In the genomic region with DNA sequence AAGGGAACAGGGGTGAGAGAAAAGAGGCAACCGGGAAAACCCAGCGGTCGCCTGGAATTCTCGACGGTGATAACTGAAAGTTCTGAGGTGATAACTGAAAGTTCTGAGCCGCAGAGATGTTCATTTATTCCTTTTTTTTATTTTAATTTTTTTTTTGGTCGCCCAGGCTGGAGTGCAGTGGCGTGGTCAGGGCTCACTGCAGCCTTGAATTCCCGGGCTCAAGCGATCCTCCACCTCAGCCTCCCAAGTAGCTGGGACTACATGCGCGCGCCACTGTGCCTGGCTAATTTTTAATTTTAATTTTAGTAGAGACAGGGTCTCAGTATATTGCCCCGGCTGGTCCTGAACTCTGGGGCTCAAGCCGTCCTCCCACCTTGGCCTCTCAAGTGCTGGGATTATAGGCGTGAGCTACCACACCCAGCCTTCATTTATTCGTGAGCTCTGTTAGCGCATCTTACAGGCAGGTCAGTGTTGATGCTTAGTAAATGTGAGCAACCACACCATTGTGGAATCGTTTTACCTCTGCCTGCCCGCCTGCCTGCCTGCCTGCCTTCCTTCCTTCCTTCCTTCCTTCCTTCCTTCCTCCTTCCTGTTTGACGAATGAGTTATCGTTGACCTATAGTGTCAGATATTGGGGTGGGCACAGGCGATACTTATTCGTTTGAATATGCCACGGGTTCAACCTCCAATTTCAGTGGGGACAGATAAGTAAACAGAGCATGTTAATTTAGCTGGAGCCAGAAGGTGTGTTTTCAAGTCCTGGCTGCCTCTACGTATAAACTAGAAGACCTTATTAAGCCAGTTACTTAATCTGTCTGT, we compare ENCODE assay signal across 8 cellular contexts. TPM values are rescaled to one million over a fixed set of nuclear protein-coding genes. Genes with fewer than 3 reads are reported as not detected.
DNase-seq lines count a peak whose midpoint lies in the region; ATAC-seq lines count a peak whose summit lies in the region.

No MANE protein-coding gene starts in this region.

- peaks cover 15% of the 10 kb centered on the region for H3K36me3 Mint-ChIP-seq in activated CD4-positive, alpha-beta T cell treated with anti-CD3 and anti-CD28 coated beads, Interleukin-2, amount 10 ng/mL, durations not matched to agents 24 days and 14 days (ENCODE audit: low read depth)
- peaks cover 7% of the 10 kb centered on the region for H3K36me3 Mint-ChIP-seq in activated naive CD4-positive, alpha-beta T cell treated with anti-CD3 and anti-CD28 coated beads, Interleukin-2, amount 10 ng/mL, durations not matched to agents 7 days and 5 days

- DNase-seq in activated CD4-positive, alpha-beta T cell treated with anti-CD3 and anti-CD28 coated beads, Interleukin-2, amount 10 ng/mL, durations not matched to agents 24 days and 14 days: peak; percentile 60
- DNase-seq in activated CD4-positive, alpha-beta T cell treated with anti-CD3 and anti-CD28 coated beads, Interleukin-2, amount 50 U/mL, for 1 hour: no peak
- no peak for DNase-seq in activated naive CD4-positive, alpha-beta T cell treated with anti-CD3 and anti-CD28 coated beads, Interleukin-2, amount 10 ng/mL, durations not matched to agents 7 days and 5 days
- peak in 1 of 2 donors; percentile 17 for DNase-seq in stimulated activated naive CD8-positive, alpha-beta T cell treated with anti-CD3 and anti-CD28 coated beads, Interleukin-15, amount 100 ng/mL, for 72 hours
- DNase-seq in hippocampal formation (lab: John Stamatoyannopoulos, UW) (no peak), HuH-7.5 (ENCODE audit: low spot score) (no peak)

- H3K27me3 Mint-ChIP-seq in activated CD4-positive, alpha-beta T cell treated with anti-CD3 and anti-CD28 coated beads, Interleukin-2, amount 10 ng/mL, durations not matched to agents 24 days and 14 days: peaks cover 2% of the 10 kb centered on the region
- peaks cover 8% of the 10 kb centered on the region for H3K27me3 Mint-ChIP-seq in activated naive CD4-positive, alpha-beta T cell treated with anti-CD3 and anti-CD28 coated beads, Interleukin-2, amount 10 ng/mL, durations not matched to agents 7 days and 5 days
- no peaks in the 10 kb centered on the region for H3K27me3 Mint-ChIP-seq in stimulated activated naive CD8-positive, alpha-beta T cell treated with anti-CD3 and anti-CD28 coated beads, Interleukin-15, amount 100 ng/mL, for 72 hours

- peak; percentile 37 for ATAC-seq in HG03442 (IDR thresholded peaks at IDR 0.05; ENCODE audit: unreplicated experiment)
- peak; percentile 60 for ATAC-seq in stimulated activated naive CD8-positive, alpha-beta T cell treated with anti-CD3 and anti-CD28 coated beads, Interleukin-15, amount 100 ng/mL, for 72 hours

- H3K9ac ChIP-seq in iPS-18a (ENCODE audit: low read length): no peak overlapping the region

- H3K9me3 ChIP-seq in iPS-18a (ENCODE audit: control insufficient read depth, low read depth, low read length): no peaks in the 10 kb centered on the region

- intact Hi-C loops in activated CD4-positive, alpha-beta T cell treated with anti-CD3 and anti-CD28 coated beads, Interleukin-2, amount 10 ng/mL, durations not matched to agents 24 days and 14 days (cut with micrococcal nuclease): loop anchor here (1.0 to 5.0 kb wide), 4 partner anchors 124 to 334 kb away; partner anchors contain the start of genes ROCK2 and SLC66A3

- peak overlapping the region; percentile 96 for H3K4me3 Mint-ChIP-seq in activated CD4-positive, alpha-beta T cell treated with anti-CD3 and anti-CD28 coated beads, Interleukin-2, amount 10 ng/mL, durations not matched to agents 24 days and 14 days
- peak overlapping the region; percentile 93 for H3K4me3 Mint-ChIP-seq in activated naive CD4-positive, alpha-beta T cell treated with anti-CD3 and anti-CD28 coated beads, Interleukin-2, amount 10 ng/mL, durations not matched to agents 7 days and 5 days
- H3K4me3 Mint-ChIP-seq in stimulated activated naive CD8-positive, alpha-beta T cell treated with anti-CD3 and anti-CD28 coated beads, Interleukin-15, amount 100 ng/mL, for 72 hours: peak overlapping the region; percentile 91 to 99

- peak overlapping the region; percentile 56 for H3K4me3 ChIP-seq in iPS-18a (ENCODE audit: low read length)

- H3K36me3 ChIP-seq in iPS-18a (ENCODE audit: control insufficient read depth, low read depth, low read length): no peaks in the 10 kb centered on the region

- no peaks in the 10 kb centered on the region for H3K4me1 ChIP-seq in iPS-18a (ENCODE audit: control insufficient read depth, low read depth, low read length)

- H3K27me3 ChIP-seq in iPS-18a (ENCODE audit: control insufficient read depth, insufficient read depth, low read length): peaks cover 16% of the 10 kb centered on the region

- peaks cover 30% of the 10 kb centered on the region for H3K4me1 Mint-ChIP-seq in activated CD4-positive, alpha-beta T cell treated with anti-CD3 and anti-CD28 coated beads, Interleukin-2, amount 10 ng/mL, durations not matched to agents 24 days and 14 days
- H3K4me1 Mint-ChIP-seq in activated naive CD4-positive, alpha-beta T cell treated with anti-CD3 and anti-CD28 coated beads, Interleukin-2, amount 10 ng/mL, durations not matched to agents 7 days and 5 days: peaks cover 37% of the 10 kb centered on the region
- peaks cover 48% of the 10 kb centered on the region for H3K4me1 Mint-ChIP-seq in stimulated activated naive CD8-positive, alpha-beta T cell treated with anti-CD3 and anti-CD28 coated beads, Interleukin-15, amount 100 ng/mL, for 72 hours

- no peaks in the 10 kb centered on the region for H3K9me3 Mint-ChIP-seq in activated CD4-positive, alpha-beta T cell treated with anti-CD3 and anti-CD28 coated beads, Interleukin-2, amount 10 ng/mL, durations not matched to agents 24 days and 14 days
- no peaks in the 10 kb centered on the region for H3K9me3 Mint-ChIP-seq in activated naive CD4-positive, alpha-beta T cell treated with anti-CD3 and anti-CD28 coated beads, Interleukin-2, amount 10 ng/mL, durations not matched to agents 7 days and 5 days
- no peaks in the 10 kb centered on the region for H3K9me3 Mint-ChIP-seq in stimulated activated naive CD8-positive, alpha-beta T cell treated with anti-CD3 and anti-CD28 coated beads, Interleukin-15, amount 100 ng/mL, for 72 hours

- CTCF ChIA-PET in activated naive CD4-positive, alpha-beta T cell treated with anti-CD3 and anti-CD28 coated beads, Interleukin-2, amount 10 ng/mL, durations not matched to agents 7 days and 5 days (lab: Charles Lee): interaction anchor here (0.6 to 1.7 kb wide), 2 partner anchors 117 to 334 kb away, joined by 3 to 4 read pairs; a partner anchor contains a TSS

- peak overlapping the region; percentile 94 for H3K27ac Mint-ChIP-seq in activated CD4-positive, alpha-beta T cell treated with anti-CD3 and anti-CD28 coated beads, Interleukin-2, amount 10 ng/mL, durations not matched to agents 24 days and 14 days
- no peak overlapping the region for H3K27ac Mint-ChIP-seq in activated naive CD4-positive, alpha-beta T cell treated with anti-CD3 and anti-CD28 coated beads, Interleukin-2, amount 10 ng/mL, durations not matched to agents 7 days and 5 days
- H3K27ac Mint-ChIP-seq in stimulated activated naive CD8-positive, alpha-beta T cell treated with anti-CD3 and anti-CD28 coated beads, Interleukin-15, amount 100 ng/mL, for 72 hours: peak overlapping the region; percentile 97

- no peak overlapping the region for H3K27ac ChIP-seq in iPS-18a (ENCODE audit: low read length)

RNA-seq across cellular contexts. Expression of gene E2F6, which starts 0.6 kb away (rescaled TPM):
- total RNA-seq in activated CD4-positive, alpha-beta T cell treated with anti-CD3 and anti-CD28 coated beads, Interleukin-2, amount 10 ng/mL, durations not matched to agents 24 days and 14 days: 20.3 and 22.9 TPM in 2 replicates
